In the genomic region with DNA sequence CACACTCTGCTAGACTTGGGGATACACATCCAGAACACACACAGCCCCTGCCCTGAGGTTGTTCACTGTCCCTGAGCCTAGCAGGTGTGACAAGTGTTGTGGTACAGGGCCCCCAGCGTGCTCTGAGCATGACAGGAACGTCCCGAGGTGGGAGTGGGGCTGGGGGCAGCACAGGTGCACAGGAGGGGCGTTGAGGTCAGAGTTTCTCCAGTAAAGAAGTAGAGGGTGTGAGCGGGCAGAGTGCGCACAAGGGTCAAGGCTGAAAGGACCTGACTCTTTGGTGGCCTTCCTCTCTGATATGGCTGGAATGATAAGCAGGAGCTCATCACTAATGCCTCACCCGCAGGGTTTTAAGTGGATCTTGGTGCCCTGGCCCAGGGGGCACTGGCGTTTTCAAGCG, we compare ENCODE assay signal across 14 cellular contexts. TPM values are rescaled to one million over a fixed set of nuclear protein-coding genes. Genes with fewer than 3 reads are reported as not detected.
DNase-seq lines count a peak whose midpoint lies in the region; ATAC-seq and TF ChIP-seq lines count a peak whose summit lies in the region.
"Had no signal": no experiment of that assay in that cellular context is flagged by ENCODE, and none has a peak within 500 bp of the region (broad histone marks: within the 10 kb centered on the region; RNA-seq: fewer than 3 reads in every experiment).

No MANE protein-coding gene starts in this region.

- CTCF ChIA-PET in activated CD8-positive, alpha-beta T cell treated with anti-CD3 and anti-CD28 coated beads, Interleukin-2, amount 10 ng/mL, durations not matched to agents 7 days and 5 days (lab: Charles Lee): interaction anchor here (2.8 to 3.5 kb wide), 2 partner anchors 18 kb away, joined by 11 to 26 read pairs; no protein-coding TSS in a partner anchor

- H3K4me3 Mint-ChIP-seq in activated CD8-positive, alpha-beta T cell treated with anti-CD3 and anti-CD28 coated beads, Interleukin-2, amount 10 ng/mL, durations not matched to agents 7 days and 5 days: peak overlapping the region; percentile 90
- H3K4me3 Mint-ChIP-seq in memory B cell: peak overlapping the region; percentile 88
- H3K4me3 Mint-ChIP-seq in type B pancreatic cell: peak overlapping the region; percentile 93

- H3K4me1 Mint-ChIP-seq in activated CD8-positive, alpha-beta T cell treated with anti-CD3 and anti-CD28 coated beads, Interleukin-2, amount 10 ng/mL, durations not matched to agents 7 days and 5 days (ENCODE audit: low read depth): peaks cover 18% of the 10 kb centered on the region
- H3K4me1 Mint-ChIP-seq in memory B cell (peaks cover 15% of the 10 kb centered on the region), type B pancreatic cell (ENCODE audit: unreplicated experiment) (peaks cover 18% of the 10 kb centered on the region)

- H3K9me3 ChIP-seq in right atrium auricular region: no peaks in the 10 kb centered on the region
- H3K9me3 ChIP-seq: stomach had no signal

- POLR2A ChIA-PET in activated CD8-positive, alpha-beta T cell treated with anti-CD3 and anti-CD28 coated beads, Interleukin-2, amount 10 ng/mL, durations not matched to agents 7 days and 5 days (lab: Charles Lee): interaction anchor here (1.7 kb wide), 1 partner anchor 280 kb away, joined by 6 read pairs; no protein-coding TSS in a partner anchor

- peaks cover 0 to 32% of the 10 kb centered on the region in 2 donors for H3K4me1 ChIP-seq in right atrium auricular region

- H3K36me3 ChIP-seq in right atrium auricular region: no peaks in the 10 kb centered on the region

- H3K27me3 Mint-ChIP-seq in activated CD8-positive, alpha-beta T cell treated with anti-CD3 and anti-CD28 coated beads, Interleukin-2, amount 10 ng/mL, durations not matched to agents 7 days and 5 days (ENCODE audit: low read depth): no peaks in the 10 kb centered on the region
- H3K27me3 Mint-ChIP-seq in memory B cell (no peaks in the 10 kb centered on the region), type B pancreatic cell (no peaks in the 10 kb centered on the region)

- no peaks in the 10 kb centered on the region for H3K27me3 ChIP-seq in right atrium auricular region
- H3K27me3 ChIP-seq: stomach had no signal

- intact Hi-C loops in Right ventricle myocardium inferior (cut with DNase I): no loop called here

- ATAC-seq in Right ventricle myocardium inferior (no peak), memory B cell (ENCODE audit: low read depth) (no peak)
- ATAC-seq in activated CD8-positive, alpha-beta T cell treated with anti-CD3 and anti-CD28 coated beads, Interleukin-2, amount 10 ng/mL, durations not matched to agents 7 days and 5 days: no peak

- H3K36me3 Mint-ChIP-seq in activated CD8-positive, alpha-beta T cell treated with anti-CD3 and anti-CD28 coated beads, Interleukin-2, amount 10 ng/mL, durations not matched to agents 7 days and 5 days (ENCODE audit: low read depth): no peaks in the 10 kb centered on the region
- H3K36me3 Mint-ChIP-seq in memory B cell (peaks cover 5% of the 10 kb centered on the region), type B pancreatic cell (peaks cover 18% of the 10 kb centered on the region)

- H3K4me3 ChIP-seq in right atrium auricular region: no peak overlapping the region

- no peaks in the 10 kb centered on the region for H3K9me3 Mint-ChIP-seq in activated CD8-positive, alpha-beta T cell treated with anti-CD3 and anti-CD28 coated beads, Interleukin-2, amount 10 ng/mL, durations not matched to agents 7 days and 5 days (ENCODE audit: insufficient read depth)
- no peaks in the 10 kb centered on the region for H3K9me3 Mint-ChIP-seq in memory B cell
- no peaks in the 10 kb centered on the region for H3K9me3 Mint-ChIP-seq in type B pancreatic cell

- DNase-seq in right atrium auricular region (ENCODE audit: low spot score): no peak
- DNase-seq in Right ventricle myocardium inferior (ENCODE audit: missing footprints): no peak
- DNase-seq in activated CD8-positive, alpha-beta T cell treated with anti-CD3 and anti-CD28 coated beads, Interleukin-2, amount 10 ng/mL, durations not matched to agents 7 days and 5 days: no peak
- DNase-seq in memory B cell (ENCODE audit: low spot score in 2 of 2): no peak
- DNase-seq in type B pancreatic cell (ENCODE audit: extremely low spot score, unreplicated experiment): no peak
- no peak for DNase-seq in DMS 273 treated with DMSO at 0.1 percent for 48 hours (lab: John Stamatoyannopoulos, UW)
- no peak for DNase-seq in T1000 (lab: John Stamatoyannopoulos, UW)
- no peak for DNase-seq in stimulated activated CD4-positive, alpha-beta T cell treated with anti-CD3 and anti-CD28 coated beads, Interleukin-2, amount 100 ng/mL, for 24 hours
- DNase-seq: C1 segment of cervical spinal cord; hippocampal formation; stimulated activated CD4-positive, alpha-beta T cell treated with anti-CD3 and anti-CD28 coated beads, Interleukin-2, amount 100 ng/mL, for 48 hours; stomach had no signal

- no peak overlapping the region for H3K27ac Mint-ChIP-seq in activated CD8-positive, alpha-beta T cell treated with anti-CD3 and anti-CD28 coated beads, Interleukin-2, amount 10 ng/mL, durations not matched to agents 7 days and 5 days
- H3K27ac Mint-ChIP-seq in memory B cell (no peak overlapping the region), type B pancreatic cell (no peak overlapping the region)

- TF ChIP-seq CTCF in right atrium auricular region (IDR thresholded peaks at IDR 0.05) (no peak), type B pancreatic cell (conservative IDR thresholded peaks at IDR 0.05) (no peak)

- peak overlapping the region; percentile 85 for H3K27ac ChIP-seq in right atrium auricular region

RNA-seq across cellular contexts. Expression of gene FALEC, which starts 1.3 kb away (rescaled TPM):
- total RNA-seq in right atrium auricular region: not detected
- total RNA-seq in Right ventricle myocardium inferior: not detected
- not detected for total RNA-seq in activated CD8-positive, alpha-beta T cell treated with anti-CD3 and anti-CD28 coated beads, Interleukin-2, amount 10 ng/mL, durations not matched to agents 7 days and 5 days
- 0.55 and 0.80 TPM in 2 replicates for total RNA-seq in type B pancreatic cell (ENCODE audit: low replicate concordance)
- total RNA-seq: lung, M059J, stomach had no signal

RNA-seq across cellular contexts. Expression of gene ECM1, which starts 6.4 kb away (rescaled TPM):
- total RNA-seq in right atrium auricular region (10 to 100 TPM; 28.6 to 37.2 TPM), Right ventricle myocardium inferior (24.1 TPM), type B pancreatic cell (ENCODE audit: low replicate concordance) (31.5 and 33.8 TPM in 2 replicates)
- total RNA-seq in activated CD8-positive, alpha-beta T cell treated with anti-CD3 and anti-CD28 coated beads, Interleukin-2, amount 10 ng/mL, durations not matched to agents 7 days and 5 days: under 1 TPM; 0.71 to 0.78 TPM

RNA-seq across cellular contexts. Expression of gene TARS2, which starts 27.0 kb away (rescaled TPM):
- total RNA-seq in right atrium auricular region (10 to 100 TPM; 10.5 to 18.1 TPM), Right ventricle myocardium inferior (29.6 TPM), type B pancreatic cell (ENCODE audit: low replicate concordance) (30.2 and 36.6 TPM in 2 replicates)
- 10 to 100 TPM; 29.8 to 33.7 TPM for total RNA-seq in activated CD8-positive, alpha-beta T cell treated with anti-CD3 and anti-CD28 coated beads, Interleukin-2, amount 10 ng/mL, durations not matched to agents 7 days and 5 days

RNA-seq across cellular contexts. Expression of gene ADAMTSL4, which starts 34.9 kb away (rescaled TPM):
- 10 to 100 TPM; 21.9 to 41.1 TPM for total RNA-seq in right atrium auricular region
- total RNA-seq in Right ventricle myocardium inferior: 80.3 TPM
- total RNA-seq in activated CD8-positive, alpha-beta T cell treated with anti-CD3 and anti-CD28 coated beads, Interleukin-2, amount 10 ng/mL, durations not matched to agents 7 days and 5 days: not detected
- 12.5 and 24.6 TPM in 2 replicates for total RNA-seq in type B pancreatic cell (ENCODE audit: low replicate concordance)

Comparison
In these comparisons a context has a peak if more than half of its experiments do, and no peak if none do; other contexts are left out.
1. RNA of gene ECM1, which starts 6.4 kb away (total RNA-seq): 28.6 to 37.2 TPM in right atrium auricular region, 31.5 to 33.8 TPM in type B pancreatic cell and 24.1 TPM in Right ventricle myocardium inferior (single experiment); 0.71 to 0.78 TPM in activated CD8-positive, alpha-beta T cell treated with anti-CD3 and anti-CD28 coated beads, Interleukin-2, amount 10 ng/mL, durations not matched to agents 7 days and 5 days; every median in the first group is over 10 times any median in the second.
2. Peak in every context shown above with its lines, with median percentiles within 50 percentile points of each other: H3K4me3 Mint-ChIP-seq.